23 cellular contexts compared by ENCODE assay signal in genomic region chr1:4512622-4513021, GRCh38.
DNase-seq lines count a peak whose midpoint lies in the region; ATAC-seq lines count a peak whose summit lies in the region.
"Had no signal": no experiment of that assay in that cellular context is flagged by ENCODE, and none has a peak within 500 bp of the region (broad histone marks: within the 10 kb centered on the region; RNA-seq: fewer than 3 reads in every experiment).

No MANE protein-coding gene starts in this region.

- H3K9me3 ChIP-seq in skeletal muscle tissue (ENCODE audit: control insufficient read depth in 3 of 3, low read length in 3 of 3), result no peaks in the 10 kb centered on the region
- H3K9me3 ChIP-seq: upper lobe of left lung had no signal

- peaks cover 0 to 17% (median 11%) of the 10 kb centered on the region in 3 donors for H3K4me1 ChIP-seq in skeletal muscle tissue (ENCODE audit: control insufficient read depth in 3 of 3, insufficient read depth in 3 of 3, low read length in 3 of 3)
- H3K4me1 ChIP-seq: foreskin keratinocyte, upper lobe of left lung had no signal

- no peak for ATAC-seq in HG03196 (IDR thresholded peaks at IDR 0.05; ENCODE audit: unreplicated experiment)
- ATAC-seq: activated naive CD8-positive, alpha-beta T cell treated with anti-CD3 and anti-CD28 coated beads, Interleukin-2, amount 50 U/mL, for 24 hours; foreskin keratinocyte; GM23338; stimulated activated naive CD8-positive, alpha-beta T cell treated with anti-CD3 and anti-CD28 coated beads, Interleukin-15, amount 100 ng/mL, for 72 hours had no signal

- no peak overlapping the region for H3K4me3 ChIP-seq in skeletal muscle tissue (ENCODE audit: low read length in 3 of 3)
- H3K4me3 ChIP-seq: GM23338, SK-N-MC, skin epidermis, upper lobe of left lung had no signal

- no peak overlapping the region for H3K9ac ChIP-seq in skeletal muscle tissue (ENCODE audit: low read depth in 1 of 3, low read length in 3 of 3)

- intact Hi-C loops in cardiac septum (cut with DNase I), result no loop called here

- no peaks in the 10 kb centered on the region for H3K36me3 ChIP-seq in skeletal muscle tissue (ENCODE audit: control insufficient read depth in 3 of 3, insufficient read depth in 3 of 3, low read length in 3 of 3)
- H3K36me3 ChIP-seq: upper lobe of left lung had no signal

- peak; percentile 77 for DNase-seq in cardiac septum (ENCODE audit: low spot score)
- DNase-seq in medulla oblongata (ENCODE audit: extremely low spot score), result peak; percentile 33
- DNase-seq in activated CD8-positive, alpha-beta memory T cell treated with anti-CD3 and anti-CD28 coated beads, Interleukin-2, amount 50 U/mL, for 4 hours, result no peak
- DNase-seq in effector CD4-positive, alpha-beta T cell, result no peak
- DNase-seq in NCI-H748 (lab: John Stamatoyannopoulos, UW; ENCODE audit: unreplicated experiment), result no peak
- DNase-seq: activated CD4-positive, alpha-beta T cell treated with anti-CD3 and anti-CD28 coated beads, Interleukin-2, amount 50 U/mL, for 48 hours; activated effector memory CD4-positive, alpha-beta T cell treated with anti-CD3 and anti-CD28 coated beads, Interleukin-2, amount 50 U/mL, for 16 hours; activated naive CD8-positive, alpha-beta T cell treated with anti-CD3 and anti-CD28 coated beads, Interleukin-2, amount 50 U/mL, for 24 hours; DMS79 treated with DMSO at 0.1 percent for 48 hours; foreskin keratinocyte; NCI-H146; NK-92 treated with Interleukin-12 subunit alpha and Interleukin-12 subunit beta, amount 100 ng/mL, for 24 hours; occipital lobe; stimulated activated CD4-positive, alpha-beta T cell treated with anti-CD3 and anti-CD28 coated beads, Interleukin-2, amount 100 ng/mL, for 48 hours; stimulated activated naive CD8-positive, alpha-beta T cell treated with anti-CD3 and anti-CD28 coated beads, Interleukin-15, amount 100 ng/mL, for 72 hours; upper lobe of left lung had no signal

- H3K27me3 ChIP-seq in skeletal muscle tissue (ENCODE audit: control insufficient read depth in 3 of 3, insufficient read depth in 3 of 3, low read length in 3 of 3), result peaks cover 0 to 13% (median 3%) of the 10 kb centered on the region in 3 donors
- H3K27me3 ChIP-seq: foreskin keratinocyte, upper lobe of left lung had no signal

- H3K27ac ChIP-seq in angular gyrus (ENCODE audit: low read depth, low read length) (peak overlapping the region; percentile 31), skeletal muscle tissue (ENCODE audit: low read depth, low read length) (peak overlapping the region; percentile 66)
- H3K27ac ChIP-seq: foreskin keratinocyte, SK-N-MC, upper lobe of left lung, VCaP had no signal

Comparison
In these comparisons a context has a peak if more than half of its experiments do, and no peak if none do; other contexts are left out.
1. DNase-seq: peak in cardiac septum (single experiment) and medulla oblongata (single experiment); none in activated CD8-positive, alpha-beta memory T cell treated with anti-CD3 and anti-CD28 coated beads, Interleukin-2, amount 50 U/mL, for 4 hours (single experiment), effector CD4-positive, alpha-beta T cell (single experiment) and NCI-H748 (single experiment).